Comparison of ENCODE assay signal across 2 cellular contexts in genomic region chr20:22795455-22795854, GRCh38.
TF ChIP-seq lines count a peak whose summit lies in the region.

No MANE protein-coding gene starts in this region.

TF ChIP-seq in HCT116, 20 proteins besides CTCF, POLR2A, EP300 and RAD21:
- no peak for TF ChIP-seq YY1 (IDR thresholded peaks at IDR 0.05; ENCODE audit: extremely low read depth, insufficient replicate concordance, low read depth, low read length)
- TF ChIP-seq REST (IDR thresholded peaks at IDR 0.05; ENCODE audit: low read depth): no peak
- no peak for TF ChIP-seq ELF1 (IDR thresholded peaks at IDR 0.05; ENCODE audit: borderline replicate concordance, low read depth)
- TF ChIP-seq SIN3A (IDR thresholded peaks at IDR 0.05; ENCODE audit: low read depth): no peak
- TF ChIP-seq, protein P1, sequence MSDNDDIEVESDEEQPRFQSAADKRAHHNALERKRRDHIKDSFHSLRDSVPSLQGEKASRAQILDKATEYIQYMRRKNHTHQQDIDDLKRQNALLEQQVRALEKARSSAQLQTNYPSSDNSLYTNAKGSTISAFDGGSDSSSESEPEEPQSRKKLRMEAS (IDR thresholded peaks at IDR 0.05): no peak
- TF ChIP-seq ZNF274 (IDR thresholded peaks at IDR 0.05; ENCODE audit: low read depth, low read length): no peak
TF ChIP-seq in HCT116: peak in this region for 0.

TF ChIP-seq in WTC11, 78 proteins besides CTCF, POLR2A, EP300 and RAD21:
- TF ChIP-seq, protein P2, sequence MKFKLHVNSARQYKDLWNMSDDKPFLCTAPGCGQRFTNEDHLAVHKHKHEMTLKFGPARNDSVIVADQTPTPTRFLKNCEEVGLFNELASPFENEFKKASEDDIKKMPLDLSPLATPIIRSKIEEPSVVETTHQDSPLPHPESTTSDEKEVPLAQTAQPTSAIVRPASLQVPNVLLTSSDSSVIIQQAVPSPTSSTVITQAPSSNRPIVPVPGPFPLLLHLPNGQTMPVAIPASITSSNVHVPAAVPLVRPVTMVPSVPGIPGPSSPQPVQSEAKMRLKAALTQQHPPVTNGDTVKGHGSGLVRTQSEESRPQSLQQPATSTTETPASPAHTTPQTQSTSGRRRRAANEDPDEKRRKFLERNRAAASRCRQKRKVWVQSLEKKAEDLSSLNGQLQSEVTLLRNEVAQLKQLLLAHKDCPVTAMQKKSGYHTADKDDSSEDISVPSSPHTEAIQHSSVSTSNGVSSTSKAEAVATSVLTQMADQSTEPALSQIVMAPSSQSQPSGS (CRISPR knock-in tag; IDR thresholded peaks at IDR 0.05; ENCODE audit: borderline replicate concordance, low read depth): no peak
- TF ChIP-seq MYBL2 (CRISPR knock-in tag; IDR thresholded peaks at IDR 0.05): no peak
- no peak for TF ChIP-seq ZNF232 (CRISPR knock-in tag; IDR thresholded peaks at IDR 0.05)
- no peak for TF ChIP-seq CREM (CRISPR knock-in tag; IDR thresholded peaks at IDR 0.05)
- TF ChIP-seq, protein P3, sequence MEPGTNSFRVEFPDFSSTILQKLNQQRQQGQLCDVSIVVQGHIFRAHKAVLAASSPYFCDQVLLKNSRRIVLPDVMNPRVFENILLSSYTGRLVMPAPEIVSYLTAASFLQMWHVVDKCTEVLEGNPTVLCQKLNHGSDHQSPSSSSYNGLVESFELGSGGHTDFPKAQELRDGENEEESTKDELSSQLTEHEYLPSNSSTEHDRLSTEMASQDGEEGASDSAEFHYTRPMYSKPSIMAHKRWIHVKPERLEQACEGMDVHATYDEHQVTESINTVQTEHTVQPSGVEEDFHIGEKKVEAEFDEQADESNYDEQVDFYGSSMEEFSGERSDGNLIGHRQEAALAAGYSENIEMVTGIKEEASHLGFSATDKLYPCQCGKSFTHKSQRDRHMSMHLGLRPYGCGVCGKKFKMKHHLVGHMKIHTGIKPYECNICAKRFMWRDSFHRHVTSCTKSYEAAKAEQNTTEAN (CRISPR knock-in tag; IDR thresholded peaks at IDR 0.05): no peak
- TF ChIP-seq TP53 (CRISPR knock-in tag; IDR thresholded peaks at IDR 0.05): no peak
- no peak for TF ChIP-seq E2F1 (CRISPR knock-in tag; IDR thresholded peaks at IDR 0.05)
- TF ChIP-seq, protein P4, sequence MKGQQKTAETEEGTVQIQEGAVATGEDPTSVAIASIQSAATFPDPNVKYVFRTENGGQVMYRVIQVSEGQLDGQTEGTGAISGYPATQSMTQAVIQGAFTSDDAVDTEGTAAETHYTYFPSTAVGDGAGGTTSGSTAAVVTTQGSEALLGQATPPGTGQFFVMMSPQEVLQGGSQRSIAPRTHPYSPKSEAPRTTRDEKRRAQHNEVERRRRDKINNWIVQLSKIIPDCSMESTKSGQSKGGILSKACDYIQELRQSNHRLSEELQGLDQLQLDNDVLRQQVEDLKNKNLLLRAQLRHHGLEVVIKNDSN (CRISPR knock-in tag; IDR thresholded peaks at IDR 0.05): no peak
- TF ChIP-seq RORB (CRISPR knock-in tag; IDR thresholded peaks at IDR 0.05): no peak
- no peak for TF ChIP-seq EMX1 (CRISPR knock-in tag; IDR thresholded peaks at IDR 0.05)
